1 cellular context compared by ENCODE assay signal in the genomic region with DNA sequence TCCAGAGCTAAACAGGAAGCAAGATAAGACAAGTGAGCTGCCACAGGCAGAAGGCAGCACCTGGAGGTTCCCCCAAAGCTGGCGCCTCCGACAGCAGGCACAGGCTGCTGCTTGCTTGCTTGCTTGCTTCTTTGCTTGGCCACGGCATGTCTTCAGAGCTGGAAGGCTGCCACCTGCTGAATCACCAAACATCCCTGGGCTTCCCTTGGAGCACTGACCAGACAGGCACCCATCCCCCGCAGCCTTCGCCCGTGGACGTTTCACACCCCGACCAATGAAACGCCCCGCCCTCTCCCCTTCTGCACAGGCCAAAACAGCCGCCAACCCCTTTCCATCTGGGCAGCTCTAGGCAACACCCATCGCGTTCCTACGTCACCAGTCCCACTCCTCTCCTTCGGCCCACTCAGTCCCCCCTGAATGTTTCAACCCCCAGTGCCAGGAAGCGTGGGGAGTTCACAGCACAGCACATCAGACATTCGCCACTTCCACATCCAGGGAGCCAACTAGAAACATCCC.
TF ChIP-seq lines count a peak whose summit lies in the region.

No MANE protein-coding gene starts in this region.

TF ChIP-seq in HepG2, 621 proteins besides CTCF, POLR2A, EP300 and RAD21 (continued from another document and continues in another):
- TF ChIP-seq FOXP1 (IDR thresholded peaks at IDR 0.05) (no peak), FOXP1 (CRISPR knock-in tag; IDR thresholded peaks at IDR 0.05) (no peak), SP140L (CRISPR knock-in tag; IDR thresholded peaks at IDR 0.05; ENCODE audit: borderline replicate concordance) (no peak), LCORL (IDR thresholded peaks at IDR 0.05) (no peak), LCORL (CRISPR knock-in tag; IDR thresholded peaks at IDR 0.05) (peak; percentile 61), ZNF230 (CRISPR knock-in tag; IDR thresholded peaks at IDR 0.05) (no peak), TEAD3 (CRISPR knock-in tag; optimal IDR thresholded peaks at IDR 0.05; ENCODE audit: borderline replicate concordance) (peak; percentile 64), FOSL2 (CRISPR knock-in tag; IDR thresholded peaks at IDR 0.05) (peak; percentile 81), ZNF639 (CRISPR knock-in tag; conservative IDR thresholded peaks at IDR 0.05) (no peak), THAP9 (CRISPR knock-in tag; IDR thresholded peaks at IDR 0.05; ENCODE audit: borderline replicate concordance) (no peak), NCOR1 (IDR thresholded peaks at IDR 0.05; ENCODE audit: borderline replicate concordance, low read length) (no peak), TRIM22 (IDR thresholded peaks at IDR 0.05) (no peak), ARNTL (CRISPR knock-in tag; IDR thresholded peaks at IDR 0.05) (no peak), ZNF563 (CRISPR knock-in tag; IDR thresholded peaks at IDR 0.05) (no peak), RBM39 (IDR thresholded peaks at IDR 0.05; ENCODE audit: low read depth, low read length, poor library complexity, severe bottlenecking) (no peak), GLI4 (CRISPR knock-in tag; IDR thresholded peaks at IDR 0.05; ENCODE audit: borderline replicate concordance) (no peak; the same call in 1 of the 2 replicates), IKZF4 (CRISPR knock-in tag; IDR thresholded peaks at IDR 0.05; ENCODE audit: borderline replicate concordance, low read depth, not compliant biosample characterization) (no peak), ZNF33A (CRISPR knock-in tag; IDR thresholded peaks at IDR 0.05; ENCODE audit: borderline replicate concordance) (no peak), HMG20B (CRISPR knock-in tag; conservative IDR thresholded peaks at IDR 0.05) (no peak), ZNF773 (CRISPR knock-in tag; IDR thresholded peaks at IDR 0.05; ENCODE audit: borderline replicate concordance) (no peak), ZNF383 (CRISPR knock-in tag; IDR thresholded peaks at IDR 0.05; ENCODE audit: borderline replicate concordance) (no peak), NR2F1 (CRISPR knock-in tag; IDR thresholded peaks at IDR 0.05) (no peak), SMARCE1 (IDR thresholded peaks at IDR 0.05; ENCODE audit: borderline replicate concordance) (no peak), HNF1A (IDR thresholded peaks at IDR 0.05; ENCODE audit: low read depth) (no peak), HNF1A (CRISPR knock-in tag; IDR thresholded peaks at IDR 0.05; ENCODE audit: borderline replicate concordance) (0 out of 2 replicates have a peak, but pooled peaks have one; percentile 9), ZNF337 (CRISPR knock-in tag; IDR thresholded peaks at IDR 0.05; ENCODE audit: borderline replicate concordance, low read depth) (no peak), ZNF235 (CRISPR knock-in tag; IDR thresholded peaks at IDR 0.05; ENCODE audit: borderline replicate concordance) (0 out of 2 replicates have a peak, but pooled peaks have one; percentile 41), NR1H2 (CRISPR knock-in tag; IDR thresholded peaks at IDR 0.05; ENCODE audit: borderline replicate concordance, low read depth) (no peak), ZNF136 (CRISPR knock-in tag; IDR thresholded peaks at IDR 0.05; ENCODE audit: low read depth) (no peak), ZNF101 (CRISPR knock-in tag; IDR thresholded peaks at IDR 0.05; ENCODE audit: borderline replicate concordance, low read depth) (no peak)
- TF ChIP-seq, protein P1, sequence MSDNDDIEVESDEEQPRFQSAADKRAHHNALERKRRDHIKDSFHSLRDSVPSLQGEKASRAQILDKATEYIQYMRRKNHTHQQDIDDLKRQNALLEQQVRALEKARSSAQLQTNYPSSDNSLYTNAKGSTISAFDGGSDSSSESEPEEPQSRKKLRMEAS (IDR thresholded peaks at IDR 0.05): 0 out of 2 replicates have a peak, but pooled peaks have one; percentile 36
- TF ChIP-seq, protein P2, sequence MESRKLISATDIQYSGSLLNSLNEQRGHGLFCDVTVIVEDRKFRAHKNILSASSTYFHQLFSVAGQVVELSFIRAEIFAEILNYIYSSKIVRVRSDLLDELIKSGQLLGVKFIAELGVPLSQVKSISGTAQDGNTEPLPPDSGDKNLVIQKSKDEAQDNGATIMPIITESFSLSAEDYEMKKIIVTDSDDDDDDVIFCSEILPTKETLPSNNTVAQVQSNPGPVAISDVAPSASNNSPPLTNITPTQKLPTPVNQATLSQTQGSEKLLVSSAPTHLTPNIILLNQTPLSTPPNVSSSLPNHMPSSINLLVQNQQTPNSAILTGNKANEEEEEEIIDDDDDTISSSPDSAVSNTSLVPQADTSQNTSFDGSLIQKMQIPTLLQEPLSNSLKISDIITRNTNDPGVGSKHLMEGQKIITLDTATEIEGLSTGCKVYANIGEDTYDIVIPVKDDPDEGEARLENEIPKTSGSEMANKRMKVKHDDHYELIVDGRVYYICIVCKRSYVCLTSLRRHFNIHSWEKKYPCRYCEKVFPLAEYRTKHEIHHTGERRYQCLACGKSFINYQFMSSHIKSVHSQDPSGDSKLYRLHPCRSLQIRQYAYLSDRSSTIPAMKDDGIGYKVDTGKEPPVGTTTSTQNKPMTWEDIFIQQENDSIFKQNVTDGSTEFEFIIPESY (CRISPR knock-in tag; IDR thresholded peaks at IDR 0.05): no peak
- TF ChIP-seq, protein P3, sequence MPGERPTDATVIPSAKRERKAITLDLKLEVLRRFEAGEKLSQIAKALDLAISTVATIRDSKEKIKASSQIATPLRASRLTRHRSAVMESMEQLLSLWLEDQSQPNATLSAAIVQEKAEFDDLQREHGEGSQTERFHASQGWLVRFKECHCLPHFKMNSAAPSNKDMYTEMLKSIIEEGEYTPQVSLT (CRISPR knock-in tag; IDR thresholded peaks at IDR 0.05; ENCODE audit: borderline replicate concordance, low read depth): no peak
- TF ChIP-seq, protein P4, sequence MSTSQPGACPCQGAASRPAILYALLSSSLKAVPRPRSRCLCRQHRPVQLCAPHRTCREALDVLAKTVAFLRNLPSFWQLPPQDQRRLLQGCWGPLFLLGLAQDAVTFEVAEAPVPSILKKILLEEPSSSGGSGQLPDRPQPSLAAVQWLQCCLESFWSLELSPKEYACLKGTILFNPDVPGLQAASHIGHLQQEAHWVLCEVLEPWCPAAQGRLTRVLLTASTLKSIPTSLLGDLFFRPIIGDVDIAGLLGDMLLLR (CRISPR knock-in tag; IDR thresholded peaks at IDR 0.05): no peak
- TF ChIP-seq, protein P5, sequence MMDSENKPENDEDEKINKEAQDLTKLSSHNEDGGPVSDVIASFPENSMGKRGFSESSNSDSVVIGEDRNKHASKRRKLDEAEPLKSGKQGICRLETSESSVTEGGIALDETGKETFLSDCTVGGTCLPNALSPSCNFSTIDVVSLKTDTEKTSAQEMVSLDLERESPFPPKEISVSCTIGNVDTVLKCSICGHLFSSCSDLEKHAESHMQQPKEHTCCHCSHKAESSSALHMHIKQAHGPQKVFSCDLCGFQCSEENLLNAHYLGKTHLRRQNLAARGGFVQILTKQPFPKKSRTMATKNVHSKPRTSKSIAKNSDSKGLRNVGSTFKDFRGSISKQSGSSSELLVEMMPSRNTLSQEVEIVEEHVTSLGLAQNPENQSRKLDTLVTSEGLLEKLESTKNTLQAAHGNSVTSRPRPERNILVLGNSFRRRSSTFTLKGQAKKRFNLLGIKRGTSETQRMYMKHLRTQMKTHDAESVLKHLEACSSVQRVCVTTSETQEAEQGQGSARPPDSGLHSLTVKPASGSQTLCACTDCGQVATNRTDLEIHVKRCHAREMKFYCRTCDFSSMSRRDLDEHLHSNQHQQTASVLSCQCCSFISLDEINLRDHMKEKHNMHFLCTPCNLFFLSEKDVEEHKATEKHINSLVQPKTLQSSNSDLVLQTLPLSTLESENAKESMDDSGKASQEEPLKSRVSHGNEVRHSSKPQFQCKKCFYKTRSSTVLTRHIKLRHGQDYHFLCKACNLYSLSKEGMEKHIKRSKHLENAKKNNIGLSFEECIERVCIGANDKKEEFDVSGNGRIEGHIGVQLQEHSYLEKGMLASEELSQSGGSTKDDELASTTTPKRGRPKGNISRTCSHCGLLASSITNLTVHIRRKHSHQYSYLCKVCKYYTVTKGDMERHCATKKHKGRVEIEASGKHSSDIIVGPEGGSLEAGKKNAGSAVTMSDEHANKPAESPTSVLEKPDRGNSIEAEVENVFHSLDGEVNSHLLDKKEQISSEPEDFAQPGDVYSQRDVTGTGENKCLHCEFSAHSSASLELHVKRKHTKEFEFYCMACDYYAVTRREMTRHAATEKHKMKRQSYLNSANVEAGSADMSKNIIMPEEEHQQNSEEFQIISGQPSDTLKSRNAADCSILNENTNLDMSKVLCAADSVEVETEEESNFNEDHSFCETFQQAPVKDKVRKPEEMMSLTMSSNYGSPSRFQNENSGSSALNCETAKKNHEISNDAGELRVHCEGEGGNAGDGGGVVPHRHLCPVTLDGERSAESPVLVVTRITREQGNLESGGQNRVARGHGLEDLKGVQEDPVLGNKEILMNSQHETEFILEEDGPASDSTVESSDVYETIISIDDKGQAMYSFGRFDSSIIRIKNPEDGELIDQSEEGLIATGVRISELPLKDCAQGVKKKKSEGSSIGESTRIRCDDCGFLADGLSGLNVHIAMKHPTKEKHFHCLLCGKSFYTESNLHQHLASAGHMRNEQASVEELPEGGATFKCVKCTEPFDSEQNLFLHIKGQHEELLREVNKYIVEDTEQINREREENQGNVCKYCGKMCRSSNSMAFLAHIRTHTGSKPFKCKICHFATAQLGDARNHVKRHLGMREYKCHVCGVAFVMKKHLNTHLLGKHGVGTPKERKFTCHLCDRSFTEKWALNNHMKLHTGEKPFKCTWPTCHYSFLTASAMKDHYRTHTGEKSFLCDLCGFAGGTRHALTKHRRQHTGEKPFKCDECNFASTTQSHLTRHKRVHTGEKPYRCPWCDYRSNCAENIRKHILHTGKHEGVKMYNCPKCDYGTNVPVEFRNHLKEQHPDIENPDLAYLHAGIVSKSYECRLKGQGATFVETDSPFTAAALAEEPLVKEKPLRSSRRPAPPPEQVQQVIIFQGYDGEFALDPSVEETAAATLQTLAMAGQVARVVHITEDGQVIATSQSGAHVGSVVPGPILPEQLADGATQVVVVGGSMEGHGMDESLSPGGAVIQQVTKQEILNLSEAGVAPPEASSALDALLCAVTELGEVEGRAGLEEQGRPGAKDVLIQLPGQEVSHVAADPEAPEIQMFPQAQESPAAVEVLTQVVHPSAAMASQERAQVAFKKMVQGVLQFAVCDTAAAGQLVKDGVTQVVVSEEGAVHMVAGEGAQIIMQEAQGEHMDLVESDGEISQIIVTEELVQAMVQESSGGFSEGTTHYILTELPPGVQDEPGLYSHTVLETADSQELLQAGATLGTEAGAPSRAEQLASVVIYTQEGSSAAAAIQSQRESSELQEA (CRISPR knock-in tag; IDR thresholded peaks at IDR 0.05; ENCODE audit: not compliant biosample characterization): no peak
